Comparison of ENCODE assay signal across 8 cellular contexts in the genomic region with DNA sequence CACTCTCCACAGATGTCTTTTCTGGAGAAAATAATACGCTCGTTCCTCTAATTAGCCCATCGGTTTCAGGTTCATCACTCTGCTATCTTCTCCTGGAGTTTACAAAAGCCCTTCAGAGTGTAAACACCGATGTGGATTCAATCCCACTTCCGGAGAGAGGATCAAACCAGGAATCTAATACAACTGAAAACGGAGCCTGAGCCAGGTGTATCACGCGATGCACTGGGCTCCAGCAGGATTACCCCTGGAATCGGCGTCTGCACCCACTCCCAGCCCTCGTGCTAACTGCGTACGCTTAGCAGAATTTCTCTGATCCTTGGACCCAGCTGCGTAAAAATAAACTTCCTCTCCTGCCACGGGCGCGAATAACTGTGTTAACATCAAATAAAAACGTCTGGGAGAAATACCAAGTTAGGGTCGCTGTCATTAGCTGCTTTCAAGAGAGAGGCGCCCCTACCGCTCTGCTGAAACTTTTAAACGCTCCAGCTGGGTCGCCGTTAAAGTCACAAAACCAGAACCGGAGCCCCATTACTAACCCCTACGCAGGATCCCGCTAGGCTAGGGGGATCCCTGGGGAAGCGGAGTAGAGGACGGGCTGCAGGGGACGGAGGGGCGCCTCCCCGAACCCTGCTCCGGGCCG. TPM values are rescaled to one million over a fixed set of nuclear protein-coding genes. Genes with fewer than 3 reads are reported as not detected.
DNase-seq lines count a peak whose midpoint lies in the region; ATAC-seq lines count a peak whose summit lies in the region.

No MANE protein-coding gene starts in this region.

- H3K4me3 Mint-ChIP-seq in activated T-helper 17 cell treated with anti-CD3 and anti-CD28 coated beads, Interleukin-2, amount 50 U/mL, for 72 hours: peak overlapping the region; percentile 89
- peak overlapping the region; percentile 87 to 90 for H3K4me3 Mint-ChIP-seq in stimulated activated naive CD8-positive, alpha-beta T cell treated with anti-CD3 and anti-CD28 coated beads, Interleukin-15, amount 100 ng/mL, for 72 hours

- no peaks in the 10 kb centered on the region for H3K27me3 Mint-ChIP-seq in activated T-helper 17 cell treated with anti-CD3 and anti-CD28 coated beads, Interleukin-2, amount 50 U/mL, for 72 hours
- H3K27me3 Mint-ChIP-seq in stimulated activated naive CD8-positive, alpha-beta T cell treated with anti-CD3 and anti-CD28 coated beads, Interleukin-15, amount 100 ng/mL, for 72 hours: no peaks in the 10 kb centered on the region

- H3K36me3 ChIP-seq in iPS-20b (ENCODE audit: insufficient read depth, low read depth, low read length): peaks cover 41% of the 10 kb centered on the region

- H3K4me1 Mint-ChIP-seq in activated T-helper 17 cell treated with anti-CD3 and anti-CD28 coated beads, Interleukin-2, amount 50 U/mL, for 72 hours: peaks cover 19% of the 10 kb centered on the region
- H3K4me1 Mint-ChIP-seq in stimulated activated naive CD8-positive, alpha-beta T cell treated with anti-CD3 and anti-CD28 coated beads, Interleukin-15, amount 100 ng/mL, for 72 hours: peaks cover 42% of the 10 kb centered on the region

- peak overlapping the region; percentile 79 for H3K27ac ChIP-seq in iPS-20b (ENCODE audit: low read length)

- H3K27me3 ChIP-seq in iPS-20b (ENCODE audit: insufficient read depth, low read length): no peaks in the 10 kb centered on the region

- DNase-seq in Daoy (ENCODE audit: low read depth) (peak; percentile 46), UCSD-AML1 (lab: John Stamatoyannopoulos, UW; ENCODE audit: unreplicated experiment) (no peak), NCI-H1436 (lab: John Stamatoyannopoulos, UW) (no peak)
- DNase-seq in stimulated activated naive CD8-positive, alpha-beta T cell treated with anti-CD3 and anti-CD28 coated beads, Interleukin-15, amount 100 ng/mL, for 72 hours: no peak

- ATAC-seq in HG03175 (IDR thresholded peaks at IDR 0.05; ENCODE audit: unreplicated experiment) (peak; percentile 15), HG03378 (IDR thresholded peaks at IDR 0.05; ENCODE audit: unreplicated experiment) (no peak)
- no peak for ATAC-seq in activated T-helper 17 cell treated with anti-CD3 and anti-CD28 coated beads, Interleukin-2, amount 50 U/mL, for 72 hours (replicated peaks)
- no peak for ATAC-seq in stimulated activated naive CD8-positive, alpha-beta T cell treated with anti-CD3 and anti-CD28 coated beads, Interleukin-15, amount 100 ng/mL, for 72 hours

- peak overlapping the region; percentile 100 for H3K9ac ChIP-seq in iPS-20b (ENCODE audit: low read depth, low read length)

- H3K4me3 ChIP-seq in iPS-20b (ENCODE audit: low read length): peak overlapping the region; percentile 100

- H3K36me3 Mint-ChIP-seq in activated T-helper 17 cell treated with anti-CD3 and anti-CD28 coated beads, Interleukin-2, amount 50 U/mL, for 72 hours (ENCODE audit: low read depth): peaks cover 39% of the 10 kb centered on the region

- H3K9me3 ChIP-seq in iPS-20b (ENCODE audit: insufficient read depth, low read depth, low read length): no peaks in the 10 kb centered on the region; the same call in 1 of the 2 replicates

- H3K9me3 Mint-ChIP-seq in activated T-helper 17 cell treated with anti-CD3 and anti-CD28 coated beads, Interleukin-2, amount 50 U/mL, for 72 hours: no peaks in the 10 kb centered on the region
- no peaks in the 10 kb centered on the region for H3K9me3 Mint-ChIP-seq in stimulated activated naive CD8-positive, alpha-beta T cell treated with anti-CD3 and anti-CD28 coated beads, Interleukin-15, amount 100 ng/mL, for 72 hours

- H3K27ac Mint-ChIP-seq in activated T-helper 17 cell treated with anti-CD3 and anti-CD28 coated beads, Interleukin-2, amount 50 U/mL, for 72 hours: peak overlapping the region; percentile 92
- peak overlapping the region; percentile 89 to 97 for H3K27ac Mint-ChIP-seq in stimulated activated naive CD8-positive, alpha-beta T cell treated with anti-CD3 and anti-CD28 coated beads, Interleukin-15, amount 100 ng/mL, for 72 hours

- H3K4me1 ChIP-seq in iPS-20b (ENCODE audit: insufficient read depth, low read length): peaks cover 8% of the 10 kb centered on the region; the same call in 1 of the 2 replicates

RNA-seq across cellular contexts. Expression of a gene that starts 0.5 kb away (rescaled TPM):
- 61.4 and 103 TPM in 2 replicates for total RNA-seq in Daoy (2014; rRNA removed; shearing (Covaris generic))
- 10 to 100 TPM; 16.9 to 17.1 TPM for total RNA-seq in activated T-helper 17 cell treated with anti-CD3 and anti-CD28 coated beads, Interleukin-2, amount 50 U/mL, for 72 hours

RNA-seq across cellular contexts. Expression of a gene that starts 7.8 kb away (rescaled TPM):
- 87.6 and 127 TPM in 2 replicates for total RNA-seq in Daoy (2014; rRNA removed; shearing (Covaris generic))
- total RNA-seq in activated T-helper 17 cell treated with anti-CD3 and anti-CD28 coated beads, Interleukin-2, amount 50 U/mL, for 72 hours: 100 to 1,000 TPM in 1 of 2 donors, 10 to 100 TPM in 1; 79.1 to 108 TPM

RNA-seq across cellular contexts. Expression of a gene that starts 20.2 kb away (rescaled TPM):
- 469 and 539 TPM in 2 replicates for total RNA-seq in Daoy (2014; rRNA removed; shearing (Covaris generic))
- 100 to 1,000 TPM; 205 to 388 TPM for total RNA-seq in activated T-helper 17 cell treated with anti-CD3 and anti-CD28 coated beads, Interleukin-2, amount 50 U/mL, for 72 hours

RNA-seq across cellular contexts. Expression of a gene that starts 20.4 kb away (rescaled TPM):
- total RNA-seq in Daoy (2014; rRNA removed; shearing (Covaris generic)): 68.9 and 80.6 TPM in 2 replicates
- total RNA-seq in activated T-helper 17 cell treated with anti-CD3 and anti-CD28 coated beads, Interleukin-2, amount 50 U/mL, for 72 hours: 10 to 100 TPM in 1 of 2 donors, 1 to 10 TPM in 1; 8.2 to 12.7 TPM

RNA-seq across cellular contexts. Expression of a gene that starts 31.4 kb away (rescaled TPM):
- 14.1 and 20.3 TPM in 2 replicates for total RNA-seq in Daoy (2014; rRNA removed; shearing (Covaris generic))
- total RNA-seq in activated T-helper 17 cell treated with anti-CD3 and anti-CD28 coated beads, Interleukin-2, amount 50 U/mL, for 72 hours: 1 to 10 TPM; 3.7 to 6.5 TPM
